Comparison of ENCODE assay signal across 27 cellular contexts in genomic region chr18:60693426-60693825, GRCh38.
DNase-seq lines count a peak whose midpoint lies in the region; FAIRE-seq and TF ChIP-seq lines count a peak whose summit lies in the region.
"Had no signal": no experiment of that assay in that cellular context is flagged by ENCODE, and none has a peak within 500 bp of the region (broad histone marks: within the 10 kb centered on the region; RNA-seq: fewer than 3 reads in every experiment).

No MANE protein-coding gene starts in this region.

- TF ChIP-seq CTCF in fibroblast of pulmonary artery (IDR thresholded peaks at IDR 0.05; ENCODE audit: low read length, missing control alignments): no peak

- H3K4me3 ChIP-seq in fibroblast of pulmonary artery (replicated peaks; ENCODE audit: low read depth, low read length): no peak overlapping the region
- H3K4me3 ChIP-seq: left lung, smooth muscle cell, tibial artery had no signal

- no peak for FAIRE-seq in HTR-8/SVneo (lab: Jason Lieb, UNC)
- FAIRE-seq: A204.1 had no signal

- peak; percentile 16 for DNase-seq in A172 (ENCODE audit: low spot score)
- DNase-seq in HTR-8/SVneo (ENCODE audit: insufficient read length, low spot score): peak; percentile 10
- DNase-seq in astrocyte of the hippocampus (ENCODE audit: low read depth, low spot score): peak; percentile 1
- peak; percentile 17 for DNase-seq in fibroblast of pulmonary artery (ENCODE audit: low read depth)
- no peak for DNase-seq in globus pallidus (ENCODE audit: low spot score)
- no peak for DNase-seq in NCI-H2107 (lab: John Stamatoyannopoulos, UW)
- no peak for DNase-seq in NCI-H526 (lab: John Stamatoyannopoulos, UW)
- no peak for DNase-seq in cortex of kidney (lab: John Stamatoyannopoulos, UW)
- DNase-seq: activated CD4-positive, alpha-beta T cell treated with anti-CD3 and anti-CD28 coated beads, Interleukin-2, amount 50 U/mL, for 1 hour; activated gamma-delta T cell treated with Interleukin-2 at 50 U/mL for 16 hours; activated T-cell treated with anti-CD3 and anti-CD28 coated beads, Interleukin-2, amount 50 U/mL, for 4 hours; CD4-positive, alpha-beta T cell; foreskin melanocyte; H7; hypothalamus; immature natural killer cell; NCI-H1105; NCI-H1930; NCI-H2227 treated with DMSO at 0.1 percent for 48 hours; NCI-H748 treated with DMSO at 0.1 percent for 48 hours; nucleus accumbens; stimulated activated CD4-positive, alpha-beta T cell treated with anti-CD3 and anti-CD28 coated beads, Interleukin-2, amount 100 ng/mL, for 24 hours; T-helper 9 cell; tibial artery had no signal

Comparison
In these comparisons a context has a peak if more than half of its experiments do, and no peak if none do; other contexts are left out.
1. DNase-seq: peak in A172 (single experiment), HTR-8/SVneo (single experiment), astrocyte of the hippocampus (single experiment) and fibroblast of pulmonary artery (single experiment); none in globus pallidus (single experiment), NCI-H2107 (single experiment), NCI-H526 (0 of 2) and cortex of kidney (single experiment).